ENCODE assay signal across 20 cellular contexts in genomic region chr4:3473943-3474335, GRCh38. TPM values are rescaled to one million over a fixed set of nuclear protein-coding genes. Genes with fewer than 3 reads are reported as not detected.
A peak's percentile ranks its signal among the peaks of the same experiment; 100 is the strongest.
DNase-seq lines count a peak whose midpoint lies in the region; ATAC-seq, FAIRE-seq and TF ChIP-seq lines count a peak whose summit lies in the region.
"Had no signal": no experiment of that assay in that cellular context is flagged by ENCODE, and none has a peak within 500 bp of the region (broad histone marks: within the 10 kb centered on the region; RNA-seq: fewer than 3 reads in every experiment).

No MANE protein-coding gene starts in this region.

- CTCF ChIA-PET in H1 (lab: Charles Lee; ENCODE audit: partially characterized antibody): interaction anchor here (1.0 to 1.1 kb wide), 2 partner anchors 41 to 309 kb away, joined by 3 read pairs; no protein-coding TSS in a partner anchor

- peaks cover 1% of the 10 kb centered on the region for H3F3A ChIP-seq in neural progenitor cell (ENCODE audit: low read depth)

- H4K20me1 ChIP-seq in H1 (replicated peaks in 1 of 2; ENCODE audit: control insufficient read depth in 1 of 2, insufficient read depth in 2 of 2, low read length in 2 of 2): peaks cover 0 to 2% of the 10 kb centered on the region in 2 experiments
- no peaks in the 10 kb centered on the region for H4K20me1 ChIP-seq in neural progenitor cell (ENCODE audit: low read depth)
- H4K20me1 ChIP-seq: BLaER1 had no signal

- H3K27ac ChIP-seq in left ventricle myocardium inferior (replicated peaks): peak overlapping the region; percentile 61
- no peak overlapping the region for H3K27ac ChIP-seq in H1 (ENCODE audit: low read depth, low read length)
- H3K27ac ChIP-seq in neural progenitor cell: no peak overlapping the region
- H3K27ac ChIP-seq in spleen: no peak overlapping the region
- H3K27ac ChIP-seq: BLaER1 had no signal

- no peak overlapping the region for H3K14ac ChIP-seq in H1 (ENCODE audit: insufficient read length)

- H4K91ac ChIP-seq in H1 (replicated peaks; ENCODE audit: insufficient read length, low read length): no peak overlapping the region

- intact Hi-C loops in left ventricle myocardium inferior (cut with micrococcal nuclease): no loop called here
- intact Hi-C loops in Right ventricle myocardium superior (cut with DNase I): no loop called here
- intact Hi-C loops in spleen (cut with DNase I; ENCODE audit: low total_unique reads): no loop called here

- H3K4me3 ChIP-seq in left ventricle myocardium inferior: no peak overlapping the region
- no peak overlapping the region for H3K4me3 ChIP-seq in H1 (ENCODE audit: extremely low read depth in 1 of 4, insufficient read depth in 2 of 4, low read depth in 3 of 4, low read length in 4 of 4)
- no peak overlapping the region for H3K4me3 ChIP-seq in neural progenitor cell
- H3K4me3 ChIP-seq in spleen: no peak overlapping the region
- H3K4me3 ChIP-seq: BLaER1 had no signal

- peaks cover 24% of the 10 kb centered on the region for H3K4me1 Mint-ChIP-seq in neural progenitor cell
- H3K4me1 Mint-ChIP-seq: CD14-positive monocyte; CD4-positive, alpha-beta memory T cell had no signal

- H3K4me1 ChIP-seq in left ventricle myocardium inferior (peaks cover 62% of the 10 kb centered on the region), H1 (replicated peaks in 1 of 4; ENCODE audit: control insufficient read depth in 3 of 4, insufficient read depth in 4 of 4, low read length in 3 of 4) (peaks cover 0 to 5% (median 4%) of the 10 kb centered on the region in 4 experiments; a peak in 2 of 7 replicates), neural progenitor cell (peaks cover 15% of the 10 kb centered on the region), spleen (no peaks in the 10 kb centered on the region)

- no peak overlapping the region for H2BK5ac ChIP-seq in H1 (ENCODE audit: low read depth, low read length)

- FAIRE-seq in H1 (lab: Jason Lieb, UNC): no peak
- FAIRE-seq: HTR-8/SVneo had no signal

- H4K5ac ChIP-seq in H1 (ENCODE audit: insufficient read length, low read depth, low read length): no peak overlapping the region

- H3K56ac ChIP-seq in H1 (replicated peaks; ENCODE audit: insufficient read length, low read depth, low read length): no peak overlapping the region

- WGBS in H1 (ENCODE audit: extremely low coverage in 1 of 2, insufficient coverage in 1 of 2, insufficient read length in 1 of 2, insufficient replicate concordance in 2 of 2, low coverage in 1 of 2, low lambda C conversion rate in 2 of 2, missing lambda C conversion rate in 1 of 2), 2 experiments: 86% methylated on average over 1 of the region's 4 CpGs; no CpG with 5 or more reads in 1 of the 2 experiments
- 68 to 83% (median 74%) methylated on average over 4 of the region's 4 CpGs for WGBS in spleen, 5 donors

- TF ChIP-seq CTCF in left ventricle myocardium inferior (IDR thresholded peaks at IDR 0.05; ENCODE audit: borderline replicate concordance): no peak
- TF ChIP-seq CTCF in H1 (IDR thresholded peaks at IDR 0.05; ENCODE audit: control extremely low read depth in 1 of 3, insufficient read depth in 1 of 3, low read depth in 1 of 3, low read length in 3 of 3): no peak
- no peak for TF ChIP-seq CTCF in neural progenitor cell (IDR thresholded peaks at IDR 0.05)
- TF ChIP-seq CTCF in spleen (IDR thresholded peaks at IDR 0.05 in 8 of 11, conservative IDR thresholded peaks at IDR 0.05 in 3 of 11): no peak

- TF ChIP-seq EP300 in H1 (IDR thresholded peaks at IDR 0.05; ENCODE audit: borderline replicate concordance in 1 of 2, low read depth in 2 of 2, low read length in 2 of 2): no peak

- H3K4me2 ChIP-seq in H1 (ENCODE audit: insufficient read depth in 1 of 2, low read depth in 2 of 2, low read length in 2 of 2) (no peak overlapping the region), neural progenitor cell (no peak overlapping the region)

- TF ChIP-seq RAD21 in H1 (IDR thresholded peaks at IDR 0.05 in 1 of 2, conservative IDR thresholded peaks at IDR 0.05 in 1 of 2; ENCODE audit: low read depth in 2 of 2, low read length in 2 of 2): no peak

- no peak overlapping the region for H3K4ac ChIP-seq in H1 (replicated peaks; ENCODE audit: insufficient read length, low read depth, low read length)

- H3K18ac ChIP-seq in H1 (ENCODE audit: extremely low read depth, low read length): no peak overlapping the region

- H3K23me2 ChIP-seq in H1 (ENCODE audit: low read depth, low read length): no peaks in the 10 kb centered on the region; the same call in 1 of the 2 replicates

- H3K27me3 Mint-ChIP-seq in neural progenitor cell (ENCODE audit: insufficient read depth, low read depth): peaks cover 8% of the 10 kb centered on the region

- H3K9me3 ChIP-seq in left ventricle myocardium inferior (replicated peaks) (no peaks in the 10 kb centered on the region), H1 (ENCODE audit: insufficient read depth in 2 of 2, low read depth in 1 of 2, low read length in 1 of 2) (0 out of 4 replicates have a peak, but pooled peaks cover 0 to under 1% of the 10 kb centered on the region in 2 experiments), neural progenitor cell (ENCODE audit: low read depth) (no peaks in the 10 kb centered on the region), spleen (no peaks in the 10 kb centered on the region)
- H3K9me3 ChIP-seq: BLaER1 had no signal

- no peak overlapping the region for H2BK20ac ChIP-seq in H1 (ENCODE audit: low read length)

- no peaks in the 10 kb centered on the region for H3K9me3 Mint-ChIP-seq in neural progenitor cell
- H3K9me3 Mint-ChIP-seq: CD4-positive, alpha-beta memory T cell had no signal

- no peak overlapping the region for H2AK5ac ChIP-seq in H1 (ENCODE audit: low read depth, low read length)

- H3K9ac ChIP-seq in H1 (replicated peaks in 1 of 4; ENCODE audit: extremely low read depth in 1 of 4, low read depth in 3 of 4, low read length in 3 of 4) (no peak overlapping the region), neural progenitor cell (no peak overlapping the region)
- H3K9ac ChIP-seq: BLaER1 had no signal

- no peak overlapping the region for H2AFZ ChIP-seq in H1 (ENCODE audit: low read length)
- H2AFZ ChIP-seq in neural progenitor cell (replicated peaks): no peak overlapping the region

- no peak overlapping the region for H3K27ac Mint-ChIP-seq in neural progenitor cell
- H3K27ac Mint-ChIP-seq: CD14-positive monocyte; CD4-positive, alpha-beta memory T cell had no signal

- 0 out of 2 replicates have a peak overlapping the region, but pooled peaks have one; percentile 27 for H2BK12ac ChIP-seq in H1 (ENCODE audit: low read depth, low read length)

- no peak overlapping the region for H3K23ac ChIP-seq in H1 (ENCODE audit: insufficient read length)

- H3K79me1 ChIP-seq in H1 (ENCODE audit: low read depth, low read length): no peaks in the 10 kb centered on the region; the same call in 1 of the 2 replicates

- no peak overlapping the region for H2BK15ac ChIP-seq in H1 (ENCODE audit: low read length)

- H2BK120ac ChIP-seq in H1 (replicated peaks; ENCODE audit: low read depth, low read length): no peak overlapping the region

- DNase-seq in left ventricle myocardium inferior: no peak
- DNase-seq in Right ventricle myocardium superior: no peak
- no peak for DNase-seq in H1 (ENCODE audit: low read depth in 1 of 2, low spot score in 2 of 2)
- peak; percentile 1 for DNase-seq in neural progenitor cell (ENCODE audit: low spot score)
- peak; percentile 50 for DNase-seq in spleen
- no peak for DNase-seq in stimulated activated CD8-positive, alpha-beta memory T cell treated with anti-CD3 and anti-CD28 coated beads, Interleukin-4, amount 100 ng/mL, for 48 hours
- DNase-seq in activated naive CD4-positive, alpha-beta T cell (lab: John Stamatoyannopoulos, UW): no peak
- DNase-seq: 8988T; Calu3; CD4-positive, alpha-beta memory T cell; DMS79 treated with DMSO at 0.1 percent for 48 hours; GF-D8; GOT3; HCEC 1CT; IMR-90 had no signal

- H3K79me2 ChIP-seq in H1 (ENCODE audit: control insufficient read depth in 1 of 2, insufficient read depth in 2 of 2, low read length in 2 of 2) (no peaks in the 10 kb centered on the region), neural progenitor cell (ENCODE audit: low read depth) (no peaks in the 10 kb centered on the region)

- POLR2A ChIA-PET in H1 (lab: Charles Lee; ENCODE audit: partially characterized antibody): interaction anchor here (0.6 kb wide), 1 partner anchor 283 kb away, joined by 3 read pairs; no protein-coding TSS in a partner anchor

- H3K36me3 ChIP-seq in left ventricle myocardium inferior (peaks cover 6% of the 10 kb centered on the region), H1 (ENCODE audit: control insufficient read depth in 2 of 4, insufficient read depth in 4 of 4, low read length in 3 of 4) (no peaks in the 10 kb centered on the region), neural progenitor cell (no peaks in the 10 kb centered on the region), spleen (no peaks in the 10 kb centered on the region)
- H3K36me3 ChIP-seq: BLaER1 had no signal

- H3K36me3 Mint-ChIP-seq in neural progenitor cell: no peaks in the 10 kb centered on the region
- H3K36me3 Mint-ChIP-seq: CD14-positive monocyte; CD4-positive, alpha-beta memory T cell had no signal

- peaks cover 28% of the 10 kb centered on the region for H3K27me3 ChIP-seq in left ventricle myocardium inferior (ENCODE audit: low read depth)
- H3K27me3 ChIP-seq in H1 (replicated peaks in 1 of 4; ENCODE audit: control insufficient read depth in 3 of 4, extremely low read depth in 1 of 4, insufficient read depth in 3 of 4, low read length in 3 of 4): peaks cover 4 to 64% (median 40%) of the 10 kb centered on the region in 4 experiments; a peak in 6 of 7 replicates
- H3K27me3 ChIP-seq in neural progenitor cell: peaks cover 54% of the 10 kb centered on the region
- peaks cover 0 to 84% (median 13%) of the 10 kb centered on the region in 7 donors for H3K27me3 ChIP-seq in spleen (replicated peaks in 1 of 7)

- no peak overlapping the region for H3K4me3 Mint-ChIP-seq in neural progenitor cell
- H3K4me3 Mint-ChIP-seq: CD14-positive monocyte; CD4-positive, alpha-beta memory T cell had no signal

- TF ChIP-seq POLR2A in H1 (IDR thresholded peaks at IDR 0.05; ENCODE audit: control extremely low read depth in 1 of 2, low read depth in 2 of 2, low read length in 2 of 2) (no peak), spleen (IDR thresholded peaks at IDR 0.05) (no peak)

- no peak for ATAC-seq in Right ventricle myocardium superior (ENCODE audit: poor library complexity)

- H4K8ac ChIP-seq in H1 (ENCODE audit: extremely low read depth, insufficient read depth, low read length): no peak overlapping the region

RNA-seq across cellular contexts. Expression of gene DOK7, which starts 10.8 kb away (rescaled TPM):
- total RNA-seq in left ventricle myocardium inferior: 46.7 TPM
- total RNA-seq in Right ventricle myocardium superior: 33.7 TPM
- not detected in 2 replicates for total RNA-seq in H1 (2021; fragmentation: NEBNext Ultra II Directional; extraction: Animal tissue kit (Norgen Biotek cat#: 25700))
- polyA plus RNA-seq in H1 (2011; rRNA removed): 0.32 and 0.36 TPM in 2 replicates
- polyA plus RNA-seq in H1 (2011; cell fraction: cytosol; rRNA removed): 0.19 TPM
- 0.27 TPM for polyA plus RNA-seq in H1 (2011; cell fraction: nucleus; rRNA removed)
- 0.09 to 0.32 TPM (median 0.25 TPM) in 3 of 4 replicates, not detected in the other for polyA plus RNA-seq in H1 (2012, experiment 1 of 2)
- polyA plus RNA-seq in H1 (2012, experiment 2 of 2): 0.09 TPM
- 0.14 TPM for polyA plus RNA-seq in H1 (2013, experiment 1 of 2)
- polyA plus RNA-seq in H1 (2013, experiment 2 of 2): 0.13 TPM
- polyA minus RNA-seq in H1 (2011; rRNA and poly(A)+ RNA removed): not detected in 2 replicates
- polyA minus RNA-seq in H1 (2011; cell fraction: cytosol; rRNA and poly(A)+ RNA removed): not detected
- polyA minus RNA-seq in H1 (2011; cell fraction: nucleus; rRNA and poly(A)+ RNA removed): not detected
- total RNA-seq in neural progenitor cell (ENCODE audit: low replicate concordance): 0.22 TPM in 1 of 2 replicates, not detected in the other
- 1 to 10 TPM in 6 of 7 donors, under 1 TPM in 1; 0.69 to 7.1 (median 1.6) TPM for total RNA-seq in spleen
- polyA plus RNA-seq in spleen: 10 to 100 TPM in 1 of 3 donors, 1 to 10 TPM in 2; 1.7 to 13.5 (median 8.7) TPM
- total RNA-seq: A673; CD4-positive, alpha-beta memory T cell; IMR-90 had no signal
- polyA plus RNA-seq: AG04450, CD14-positive monocyte, IMR-90 had no signal

RNA-seq across cellular contexts. Expression of gene HGFAC, which starts 32.2 kb away (rescaled TPM):
- total RNA-seq in left ventricle myocardium inferior (0.80 TPM), Right ventricle myocardium superior (1.9 TPM), neural progenitor cell (ENCODE audit: low replicate concordance) (not detected in 2 replicates), spleen (under 1 TPM in 2 of 7 donors, not detected in 5; 0.32 to 0.47 TPM)
- 0.15 TPM in 1 of 2 replicates, not detected in the other for total RNA-seq in H1 (2021; fragmentation: NEBNext Ultra II Directional; extraction: Animal tissue kit (Norgen Biotek cat#: 25700))
- polyA plus RNA-seq in H1 (2011; rRNA removed) (0.14 and 0.35 TPM in 2 replicates), spleen (under 1 TPM; 0.11 to 0.35 (median 0.22) TPM)
- 0.34 TPM for polyA plus RNA-seq in H1 (2011; cell fraction: cytosol; rRNA removed)
- 2.4 TPM for polyA plus RNA-seq in H1 (2011; cell fraction: nucleus; rRNA removed)
- polyA plus RNA-seq in H1 (2012, experiment 1 of 2): 0.60 TPM in 1 of 4 replicates, not detected in the others
- not detected for polyA plus RNA-seq in H1 (2012, experiment 2 of 2)
- polyA plus RNA-seq in H1 (2013, experiment 1 of 2): 0.10 TPM
- 0.07 TPM for polyA plus RNA-seq in H1 (2013, experiment 2 of 2)
- polyA minus RNA-seq in H1 (2011; rRNA and poly(A)+ RNA removed): not detected in 2 replicates
- not detected for polyA minus RNA-seq in H1 (2011; cell fraction: cytosol; rRNA and poly(A)+ RNA removed)
- polyA minus RNA-seq in H1 (2011; cell fraction: nucleus; rRNA and poly(A)+ RNA removed): not detected
- total RNA-seq: Calu3, IMR-90 had no signal
- polyA plus RNA-seq: AG04450; CD14-positive monocyte; CD4-positive, alpha-beta memory T cell had no signal

RNA-seq across cellular contexts. Expression of gene LRPAP1, which starts 58.3 kb away (rescaled TPM):
- 297 TPM for total RNA-seq in left ventricle myocardium inferior
- 280 TPM for total RNA-seq in Right ventricle myocardium superior
- total RNA-seq in H1 (2021; fragmentation: NEBNext Ultra II Directional; extraction: Animal tissue kit (Norgen Biotek cat#: 25700)): 101 and 106 TPM in 2 replicates
- 31.1 and 39.6 TPM in 2 replicates for polyA plus RNA-seq in H1 (2011; rRNA removed)
- polyA plus RNA-seq in H1 (2011; cell fraction: cytosol; rRNA removed): 80.4 TPM
- 79.1 TPM for polyA plus RNA-seq in H1 (2011; cell fraction: nucleus; rRNA removed)
- 76.1 to 129 TPM (median 105 TPM) in 4 replicates for polyA plus RNA-seq in H1 (2012, experiment 1 of 2)
- 55.3 TPM for polyA plus RNA-seq in H1 (2012, experiment 2 of 2)
- polyA plus RNA-seq in H1 (2013, experiment 1 of 2): 89.8 TPM
- polyA plus RNA-seq in H1 (2013, experiment 2 of 2): 106 TPM
- polyA minus RNA-seq in H1 (2011; rRNA and poly(A)+ RNA removed): 31.4 and 55.9 TPM in 2 replicates
- 47.0 TPM for polyA minus RNA-seq in H1 (2011; cell fraction: cytosol; rRNA and poly(A)+ RNA removed)
- 33.5 TPM for polyA minus RNA-seq in H1 (2011; cell fraction: nucleus; rRNA and poly(A)+ RNA removed)
- 48.3 and 76.1 TPM in 2 replicates for total RNA-seq in neural progenitor cell (ENCODE audit: low replicate concordance)
- 100 to 1,000 TPM in 6 of 7 donors, 10 to 100 TPM in 1; 89.0 to 131 (median 116) TPM for total RNA-seq in spleen
- polyA plus RNA-seq in spleen: 10 to 100 TPM; 28.1 to 47.4 (median 37.5) TPM

Comparison
In these comparisons a context has a peak if more than half of its experiments do, and no peak if none do; other contexts are left out.
1. DNase-seq: peak in neural progenitor cell (single experiment) and spleen (single experiment); none in left ventricle myocardium inferior (single experiment), Right ventricle myocardium superior (single experiment), H1 (0 of 2), stimulated activated CD8-positive, alpha-beta memory T cell treated with anti-CD3 and anti-CD28 coated beads, Interleukin-4, amount 100 ng/mL, for 48 hours (single experiment) and activated naive CD4-positive, alpha-beta T cell (0 of 4).